ENCODE assay signal across 17 cellular contexts in the genomic region with DNA sequence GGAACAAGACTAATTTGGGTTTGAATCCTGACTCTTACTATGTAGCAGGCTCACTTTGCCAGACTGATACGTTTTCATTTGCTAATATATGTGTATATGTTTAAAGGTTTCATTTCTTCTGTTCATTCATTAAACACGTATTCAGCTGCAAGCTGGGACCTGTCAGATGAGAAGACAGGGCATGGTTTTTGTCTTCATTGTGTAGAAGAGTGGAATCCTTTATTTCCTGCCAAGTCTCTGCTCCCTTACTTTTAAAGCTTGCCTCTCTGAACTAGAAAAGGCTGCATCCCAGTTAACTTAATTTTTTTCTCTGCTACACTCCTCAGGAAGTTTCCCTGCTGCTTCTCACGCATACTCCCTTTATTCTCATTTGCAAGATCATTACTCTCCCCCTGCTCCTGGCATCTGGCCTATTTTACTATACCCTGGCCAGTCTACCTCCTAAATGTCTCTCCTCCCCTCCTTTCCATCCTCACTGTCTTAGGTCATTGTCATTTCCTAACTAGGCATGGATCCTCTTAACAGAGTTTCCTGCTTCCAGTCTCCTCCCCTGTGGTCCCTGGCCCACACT.
"Had no signal": no experiment of that assay in that cellular context is flagged by ENCODE, and none has a peak within 500 bp of the region (broad histone marks: within the 10 kb centered on the region; RNA-seq: fewer than 3 reads in every experiment).

No MANE protein-coding gene starts in this region.

- H3K4me1 ChIP-seq: lower lobe of right lung, stomach, uterus had no signal

- H3K4me3 Mint-ChIP-seq: activated CD4-positive, alpha-beta memory T cell treated with anti-CD3 and anti-CD28 coated beads for 36 hours; activated naive CD8-positive, alpha-beta T cell treated with anti-CD3 and anti-CD28 coated beads for 36 hours; immature natural killer cell; natural killer cell treated with Interleukin-12 subunit alpha and Interleukin-12 subunit beta and Interleukin-15 and Interleukin-18, amount 100 ng/mL, for 72 hours had no signal

- DNase-seq: activated CD4-positive, alpha-beta memory T cell treated with anti-CD3 and anti-CD28 coated beads for 36 hours; activated CD4-positive, alpha-beta T cell treated with anti-CD3 and anti-CD28 coated beads for 1 hour; activated gamma-delta T cell; activated naive CD8-positive, alpha-beta T cell treated with anti-CD3 and anti-CD28 coated beads for 36 hours; activated T-cell treated with anti-CD3 and anti-CD28 coated beads, Interleukin-2, amount 50 U/mL, for 48 hours; immature natural killer cell; left cardiac atrium; lower lobe of right lung; ovary; stomach; T-helper 9 cell; uterus had no signal

- H3K79me2 ChIP-seq: hepatocyte had no signal

- ATAC-seq: left cardiac atrium; lower lobe of right lung; natural killer cell treated with Interleukin-12 subunit alpha and Interleukin-12 subunit beta and Interleukin-15 and Interleukin-18, amount 100 ng/mL, for 72 hours had no signal

- H3K36me3 ChIP-seq: cardiac muscle cell, lower lobe of right lung, ovary, stomach, thoracic aorta, uterus had no signal

- H3K27ac Mint-ChIP-seq: activated CD4-positive, alpha-beta memory T cell treated with anti-CD3 and anti-CD28 coated beads for 36 hours; activated naive CD8-positive, alpha-beta T cell treated with anti-CD3 and anti-CD28 coated beads for 36 hours; immature natural killer cell; natural killer cell treated with Interleukin-12 subunit alpha and Interleukin-12 subunit beta and Interleukin-15 and Interleukin-18, amount 100 ng/mL, for 72 hours had no signal

- H3K9me3 ChIP-seq: lower lobe of right lung, ovary, stomach, thoracic aorta, uterus had no signal

- H3K36me3 Mint-ChIP-seq: activated CD4-positive, alpha-beta memory T cell treated with anti-CD3 and anti-CD28 coated beads for 36 hours; activated naive CD8-positive, alpha-beta T cell treated with anti-CD3 and anti-CD28 coated beads for 36 hours; immature natural killer cell; natural killer cell treated with Interleukin-12 subunit alpha and Interleukin-12 subunit beta and Interleukin-15 and Interleukin-18, amount 100 ng/mL, for 72 hours had no signal

- H2AFZ ChIP-seq: hepatocyte had no signal

- H3K4me3 ChIP-seq: cardiac muscle cell, hepatocyte, lower lobe of right lung, ovary, skin epidermis, stomach, thoracic aorta, uterus had no signal

- H3K4me1 Mint-ChIP-seq: activated naive CD8-positive, alpha-beta T cell treated with anti-CD3 and anti-CD28 coated beads for 36 hours; immature natural killer cell had no signal

- H3K4me2 ChIP-seq: hepatocyte had no signal

- H3K27ac ChIP-seq: cardiac muscle cell, hepatocyte, lower lobe of right lung, ovary, stomach, thoracic aorta, uterus had no signal

- H3K27me3 ChIP-seq: hepatocyte, ovary, stomach, uterus had no signal
